Comparison of ENCODE assay signal across 8 cellular contexts in genomic region chr22:50274311-50274710, GRCh38. TPM values are rescaled to one million over a fixed set of nuclear protein-coding genes. Genes with fewer than 3 reads are reported as not detected.
DNase-seq lines count a peak whose midpoint lies in the region; ATAC-seq and TF ChIP-seq lines count a peak whose summit lies in the region.

No MANE protein-coding gene starts in this region.

- no peaks in the 10 kb centered on the region for H3K9me3 ChIP-seq in right cardiac atrium (ENCODE audit: control insufficient read depth, low read length)

- peak; percentile 9 to 15 for ATAC-seq in right cardiac atrium
- no peak for ATAC-seq in activated CD4-positive, CD25-positive, alpha-beta regulatory T cell treated with anti-CD3 and anti-CD28 coated beads, Interleukin-2, amount 50 U/mL, for 24 hours

- WGBS in right cardiac atrium, result 25% methylated on average over 7 of the region's 7 CpGs

- H3K27me3 ChIP-seq in right cardiac atrium (ENCODE audit: control insufficient read depth, insufficient read depth), result no peaks in the 10 kb centered on the region

- DNase-seq in GDM1 (lab: John Stamatoyannopoulos, UW) (peak; percentile 25), NCI-H446 treated with DMSO at 0.1 percent for 48 hours (lab: John Stamatoyannopoulos, UW) (peak; percentile 12), right cardiac atrium (peak in 2 of 3 donors; percentile 54 to 84)
- DNase-seq in activated naive CD4-positive, alpha-beta T cell treated with anti-CD3 and anti-CD28 coated beads, Interleukin-2, amount 50 U/mL, for 16 hours, result peak; percentile 51
- peak; percentile 61 for DNase-seq in stimulated activated CD8-positive, alpha-beta memory T cell treated with anti-CD3 and anti-CD28 coated beads, Interleukin-4, amount 100 ng/mL, for 48 hours
- no peak for DNase-seq in activated CD4-positive, CD25-positive, alpha-beta regulatory T cell treated with anti-CD3 and anti-CD28 coated beads, Interleukin-2, amount 50 U/mL, for 72 hours

- H3K27ac ChIP-seq in 22Rv1 (peak overlapping the region; percentile 97), right cardiac atrium (ENCODE audit: low read length) (no peak overlapping the region)

- intact Hi-C loops in right cardiac atrium (cut with DNase I), result loop anchor here in 1 of 4 donors (5.0 kb wide), 2 partner anchors 53 to 68 kb away; partner anchors contain the start of genes DENND6B and PPP6R2

- TF ChIP-seq CTCF in 22Rv1 (IDR thresholded peaks at IDR 0.05), result no peak

- no peaks in the 10 kb centered on the region for H3K4me1 ChIP-seq in right cardiac atrium (ENCODE audit: control insufficient read depth, insufficient read depth, low read length)

- no peak overlapping the region for H3K4me3 ChIP-seq in right cardiac atrium (ENCODE audit: low read length)

RNA-seq across cellular contexts. Expression of gene MAPK11, which starts 4.1 kb away (rescaled TPM):
- total RNA-seq in right cardiac atrium, result 1 to 10 TPM; 6.4 to 7.9 (median 7.4) TPM
- polyA plus RNA-seq in right cardiac atrium, result 8.8 TPM

RNA-seq across cellular contexts. Expression of gene MAPK12, which starts 12.8 kb away (rescaled TPM):
- 10 to 100 TPM; 10.5 to 14.8 (median 11.2) TPM for total RNA-seq in right cardiac atrium
- 15.2 TPM for polyA plus RNA-seq in right cardiac atrium

RNA-seq across cellular contexts. Expression of gene HDAC10, which starts 23.2 kb away (rescaled TPM):
- total RNA-seq in right cardiac atrium, result 10 to 100 TPM in 2 of 4 donors, 1 to 10 TPM in 2; 8.7 to 13.5 (median 11.6) TPM
- 11.6 TPM for polyA plus RNA-seq in right cardiac atrium

RNA-seq across cellular contexts. Expression of gene TUBGCP6, which starts 29.5 kb away (rescaled TPM):
- 10 to 100 TPM; 20.6 to 22.8 (median 22.6) TPM for total RNA-seq in right cardiac atrium
- polyA plus RNA-seq in right cardiac atrium, result 20.4 TPM

RNA-seq across cellular contexts. Expression of gene PLXNB2, which starts 33.1 kb away (rescaled TPM):
- total RNA-seq in right cardiac atrium, result 100 to 1,000 TPM in 1 of 4 donors, 10 to 100 TPM in 3; 80.7 to 110 (median 90.6) TPM
- polyA plus RNA-seq in right cardiac atrium, result 60.0 TPM

Comparison
In these comparisons a context has a peak if more than half of its experiments do, and no peak if none do; other contexts are left out.
1. ATAC-seq: peak in right cardiac atrium (2 of 2); none in activated CD4-positive, CD25-positive, alpha-beta regulatory T cell treated with anti-CD3 and anti-CD28 coated beads, Interleukin-2, amount 50 U/mL, for 24 hours (0 of 2).